In genomic region chr4:81445196-81445595, GRCh38 we compare ENCODE assay signal across 22 cellular contexts. TPM values are rescaled to one million over a fixed set of nuclear protein-coding genes. Genes with fewer than 3 reads are reported as not detected.
DNase-seq lines count a peak whose midpoint lies in the region; ATAC-seq, FAIRE-seq and TF ChIP-seq lines count a peak whose summit lies in the region.
"Had no signal": no experiment of that assay in that cellular context is flagged by ENCODE, and none has a peak within 500 bp of the region (broad histone marks: within the 10 kb centered on the region; RNA-seq: fewer than 3 reads in every experiment).

No MANE protein-coding gene starts in this region.

- no peak for ATAC-seq in T-helper 17 cell
- ATAC-seq in HG03571 (IDR thresholded peaks at IDR 0.05; ENCODE audit: unreplicated experiment), result no peak
- ATAC-seq: CD8-positive, alpha-beta T cell; GM12878 had no signal

- H3K27me3 Mint-ChIP-seq in T-helper 17 cell, result no peaks in the 10 kb centered on the region
- H3K27me3 Mint-ChIP-seq: B cell had no signal

- FAIRE-seq in H54 (lab: Jason Lieb, UNC), result no peak
- FAIRE-seq: GM12878 had no signal

- no peak for TF ChIP-seq POLR2A in H54 (IDR thresholded peaks at IDR 0.05; ENCODE audit: low read depth, low read length)

- DNase-seq in T-helper 17 cell (no peak), renal cortical epithelial cell (ENCODE audit: low read depth) (peak; percentile 12), H54 (ENCODE audit: insufficient read length, low spot score) (no peak), DMS 273 (lab: John Stamatoyannopoulos, UW; ENCODE audit: unreplicated experiment) (no peak), NCI-H1694 treated with DMSO at 0.1 percent for 48 hours (lab: John Stamatoyannopoulos, UW) (no peak)
- DNase-seq: Calu3; CD8-positive, alpha-beta T cell; DMS 273 treated with DMSO at 0.1 percent for 48 hours; DMS53; DND-41; EL; GOT3; H9 had no signal

- no peak overlapping the region for H3K4me3 Mint-ChIP-seq in T-helper 17 cell
- H3K4me3 Mint-ChIP-seq: B cell; CD8-positive, alpha-beta T cell; H9 had no signal

- H3K4me1 Mint-ChIP-seq in T-helper 17 cell, result no peaks in the 10 kb centered on the region
- H3K4me1 Mint-ChIP-seq: B cell had no signal

- no peaks in the 10 kb centered on the region for H3K9me3 ChIP-seq in T-helper 17 cell (ENCODE audit: control insufficient read depth, low read length, poor library complexity, severe bottlenecking)
- H3K9me3 ChIP-seq: BLaER1 treated with 17β-estradiol and CSF1 and Interleukin-3, amounts not matched to agents 10 nM and 100 nM had no signal

- peak overlapping the region; percentile 24 for H3K27ac ChIP-seq in layer of hippocampus (ENCODE audit: low read depth, low read length)
- H3K27ac ChIP-seq: BLaER1 treated with 17β-estradiol and CSF1 and Interleukin-3, amounts not matched to agents 10 nM and 100 nM; HL-60 had no signal

- peak overlapping the region; percentile 37 for H3K27ac Mint-ChIP-seq in T-helper 17 cell
- H3K27ac Mint-ChIP-seq: B cell; CD8-positive, alpha-beta T cell; H9 had no signal

- H3K36me3 Mint-ChIP-seq in T-helper 17 cell (ENCODE audit: low read depth), result peaks cover 7% of the 10 kb centered on the region

- H3K27me3 ChIP-seq in layer of hippocampus (ENCODE audit: control insufficient read depth, insufficient read depth, low read length), result no peaks in the 10 kb centered on the region
- H3K27me3 ChIP-seq: BLaER1 treated with 17β-estradiol and CSF1 and Interleukin-3, amounts not matched to agents 10 nM and 100 nM had no signal

RNA-seq across cellular contexts. Expression of gene RASGEF1B, which starts 26.5 kb away (rescaled TPM):
- total RNA-seq in T-helper 17 cell (10 to 100 TPM; 48.3 to 58.7 TPM), renal cortical epithelial cell (14.3 and 55.9 TPM in 2 replicates)
- total RNA-seq: A172, G401, HT1080 had no signal
